30 cellular contexts compared by ENCODE assay signal in genomic region chr6:105170066-105170465, GRCh38. TPM values are rescaled to one million over a fixed set of nuclear protein-coding genes. Genes with fewer than 3 reads are reported as not detected.
DNase-seq lines count a peak whose midpoint lies in the region; ATAC-seq, FAIRE-seq and TF ChIP-seq lines count a peak whose summit lies in the region.
"Had no signal": no experiment of that assay in that cellular context is flagged by ENCODE, and none has a peak within 500 bp of the region (broad histone marks: within the 10 kb centered on the region; RNA-seq: fewer than 3 reads in every experiment).

No MANE protein-coding gene starts in this region.

- H3K9me3 ChIP-seq in astrocyte (ENCODE audit: insufficient read depth, low read depth, low read length) (no peaks in the 10 kb centered on the region), aorta (ENCODE audit: control insufficient read depth, low read length) (no peaks in the 10 kb centered on the region), small intestine (ENCODE audit: control insufficient read depth, low read depth) (no peaks in the 10 kb centered on the region)
- H3K9me3 ChIP-seq: ascending aorta; BLaER1 treated with 17β-estradiol and CSF1 and Interleukin-3, amounts not matched to agents 10 nM and 100 nM; HAP-1; heart left ventricle; right atrium auricular region; upper lobe of right lung had no signal

- peak; percentile 53 for DNase-seq in EH (ENCODE audit: low read depth)
- DNase-seq in HT1080 (ENCODE audit: low read depth) = peak; percentile 31
- DNase-seq in astrocyte (ENCODE audit: low read depth) = peak; percentile 30
- peak; percentile 51 to 72 for DNase-seq in foreskin fibroblast
- DNase-seq in aorta = no peak
- DNase-seq in small intestine = no peak
- DNase-seq in SHP77 treated with DMSO at 0.1 percent for 48 hours (lab: John Stamatoyannopoulos, UW) = no peak
- DNase-seq: activated CD4-positive, alpha-beta T cell treated with anti-CD3 and anti-CD28 coated beads, Interleukin-2, amount 50 U/mL, for 4 hours; dermis blood vessel endothelial cell; DMS79 treated with DMSO at 0.1 percent for 48 hours; heart left ventricle; kidney glomerular epithelial cell; NCI-H1048; NCI-H1694; nephron progenitor cell; stimulated activated CD4-positive, alpha-beta T cell treated with anti-CD3 and anti-CD28 coated beads, Interleukin-12 subunit alpha, Interleukin-12 subunit beta, amount 100 ng/mL, for 4 hours; stimulated activated CD4-positive, alpha-beta T cell treated with anti-CD3 and anti-CD28 coated beads, Interleukin-4, amount 100 ng/mL, for 4 hours; T-helper 1 cell; upper lobe of right lung had no signal

- intact Hi-C loops in aorta (cut with DNase I) = no loop called here

- peaks cover 3% of the 10 kb centered on the region for H4K20me1 ChIP-seq in astrocyte (ENCODE audit: insufficient read depth, low read length)
- H4K20me1 ChIP-seq: BLaER1 treated with 17β-estradiol and CSF1 and Interleukin-3, amounts not matched to agents 10 nM and 100 nM had no signal

- H3K4me3 Mint-ChIP-seq in astrocyte (ENCODE audit: unreplicated experiment) = no peak overlapping the region
- H3K4me3 Mint-ChIP-seq: activated naive CD4-positive, alpha-beta T cell treated with anti-CD3 and anti-CD28 coated beads, Interleukin-2, amount 50 U/mL, for 24 hours; activated T-helper 1 cell treated with anti-CD3 and anti-CD28 coated beads, Interleukin-12 subunit alpha, Interleukin-12 subunit beta, Interleukin-2, Interleukin-4 antibody, amounts not matched to agents 30 ng/mL and 10 ng/mL and 1 ng/mL, durations not matched to agents 14 hours and 24 hours and 36 hours; central memory CD8-positive, alpha-beta T cell; nephron progenitor cell; stimulated activated memory B cell treated with anti-CD40 and anti-IgM and Interleukin-4, amounts not matched to agents 10 μg/mL and 1 μg/mL and 100 μg/mL, for 72 hours had no signal

- H2AFZ ChIP-seq in astrocyte (ENCODE audit: low read depth, low read length) = no peak overlapping the region
- H2AFZ ChIP-seq: parathyroid adenoma had no signal

- no peak overlapping the region for H3K27ac Mint-ChIP-seq in astrocyte (ENCODE audit: unreplicated experiment)
- H3K27ac Mint-ChIP-seq: activated naive CD4-positive, alpha-beta T cell treated with anti-CD3 and anti-CD28 coated beads, Interleukin-2, amount 50 U/mL, for 24 hours; activated T-helper 1 cell treated with anti-CD3 and anti-CD28 coated beads, Interleukin-12 subunit alpha, Interleukin-12 subunit beta, Interleukin-2, Interleukin-4 antibody, amounts not matched to agents 30 ng/mL and 10 ng/mL and 1 ng/mL, durations not matched to agents 14 hours and 24 hours and 36 hours; nephron progenitor cell; stimulated activated memory B cell treated with anti-CD40 and anti-IgM and Interleukin-4, amounts not matched to agents 10 μg/mL and 1 μg/mL and 100 μg/mL, for 72 hours had no signal

- peaks cover 9% of the 10 kb centered on the region for H3K4me1 Mint-ChIP-seq in astrocyte (ENCODE audit: low read depth, unreplicated experiment)
- H3K4me1 Mint-ChIP-seq: activated naive CD4-positive, alpha-beta T cell treated with anti-CD3 and anti-CD28 coated beads, Interleukin-2, amount 50 U/mL, for 24 hours; central memory CD8-positive, alpha-beta T cell; nephron progenitor cell; stimulated activated memory B cell treated with anti-CD40 and anti-IgM and Interleukin-4, amounts not matched to agents 10 μg/mL and 1 μg/mL and 100 μg/mL, for 72 hours had no signal

- H3K4me2 ChIP-seq in astrocyte (ENCODE audit: low read length) = no peak overlapping the region
- H3K4me2 ChIP-seq: BLaER1 treated with 17β-estradiol and CSF1 and Interleukin-3, amounts not matched to agents 10 nM and 100 nM had no signal

- no peaks in the 10 kb centered on the region for H3K9me3 Mint-ChIP-seq in astrocyte (ENCODE audit: unreplicated experiment)
- H3K9me3 Mint-ChIP-seq: activated naive CD4-positive, alpha-beta T cell treated with anti-CD3 and anti-CD28 coated beads, Interleukin-2, amount 50 U/mL, for 24 hours; activated T-helper 1 cell treated with anti-CD3 and anti-CD28 coated beads, Interleukin-12 subunit alpha, Interleukin-12 subunit beta, Interleukin-2, Interleukin-4 antibody, amounts not matched to agents 30 ng/mL and 10 ng/mL and 1 ng/mL, durations not matched to agents 14 hours and 24 hours and 36 hours; central memory CD8-positive, alpha-beta T cell; nephron progenitor cell; stimulated activated memory B cell treated with anti-CD40 and anti-IgM and Interleukin-4, amounts not matched to agents 10 μg/mL and 1 μg/mL and 100 μg/mL, for 72 hours had no signal

- peak; percentile 72 for FAIRE-seq in astrocyte (lab: Jason Lieb, UNC)
- FAIRE-seq in small intestine (lab: Jason Lieb, UNC) = no peak
- FAIRE-seq: GM18507 had no signal

- WGBS in aorta, 2 donors = 0% methylated on average over 1 of the region's 1 CpG
- WGBS in small intestine, 3 donors = 0 to 22% (median 0%) methylated on average over 1 of the region's 1 CpG

- H3K36me3 Mint-ChIP-seq in astrocyte (ENCODE audit: low read depth, unreplicated experiment) = no peaks in the 10 kb centered on the region
- H3K36me3 Mint-ChIP-seq: activated naive CD4-positive, alpha-beta T cell treated with anti-CD3 and anti-CD28 coated beads, Interleukin-2, amount 50 U/mL, for 24 hours; stimulated activated memory B cell treated with anti-CD40 and anti-IgM and Interleukin-4, amounts not matched to agents 10 μg/mL and 1 μg/mL and 100 μg/mL, for 72 hours had no signal

- no peak for ATAC-seq in aorta (ENCODE audit: low FRiP score)
- no peak for ATAC-seq in HG03025 (IDR thresholded peaks at IDR 0.05; ENCODE audit: low FRiP score, unreplicated experiment)
- ATAC-seq: heart left ventricle; stimulated activated memory B cell treated with anti-CD40 and anti-IgM and Interleukin-4, amounts not matched to agents 10 μg/mL and 1 μg/mL and 100 μg/mL, for 72 hours; upper lobe of right lung had no signal

- H3K4me1 ChIP-seq in astrocyte (ENCODE audit: insufficient read depth, low read length) (no peaks in the 10 kb centered on the region), aorta (ENCODE audit: control insufficient read depth in 1 of 2, insufficient read depth in 2 of 2, low read length in 2 of 2) (no peaks in the 10 kb centered on the region), small intestine (ENCODE audit: control insufficient read depth in 2 of 2, insufficient read depth in 1 of 2, low read depth in 1 of 2, low read length in 1 of 2) (no peaks in the 10 kb centered on the region)
- H3K4me1 ChIP-seq: ascending aorta, HAP-1, parathyroid adenoma, upper lobe of right lung had no signal

- H3K36me3 ChIP-seq in astrocyte (ENCODE audit: insufficient read depth, low read length) (no peaks in the 10 kb centered on the region), aorta (ENCODE audit: control insufficient read depth in 1 of 2, insufficient read depth in 2 of 2, low read length in 1 of 2) (no peaks in the 10 kb centered on the region), small intestine (ENCODE audit: control insufficient read depth in 2 of 2, insufficient read depth in 2 of 2, low read length in 2 of 2) (no peaks in the 10 kb centered on the region)
- H3K36me3 ChIP-seq: ascending aorta; BLaER1 treated with 17β-estradiol and CSF1 and Interleukin-3, amounts not matched to agents 10 nM and 100 nM; HAP-1; heart left ventricle; right atrium auricular region; upper lobe of right lung had no signal

- no peaks in the 10 kb centered on the region for H3K27me3 ChIP-seq in astrocyte (ENCODE audit: insufficient read depth, low read length)
- H3K27me3 ChIP-seq in aorta (ENCODE audit: control insufficient read depth in 1 of 2, insufficient read depth in 2 of 2, low read length in 1 of 2) = no peaks in the 10 kb centered on the region
- H3K27me3 ChIP-seq in small intestine (ENCODE audit: control insufficient read depth in 2 of 2, insufficient read depth in 2 of 2, low read length in 2 of 2) = no peaks in the 10 kb centered on the region
- H3K27me3 ChIP-seq: ascending aorta; BLaER1 treated with 17β-estradiol and CSF1 and Interleukin-3, amounts not matched to agents 10 nM and 100 nM; heart left ventricle; right atrium auricular region; upper lobe of right lung had no signal

- TF ChIP-seq CTCF in astrocyte (IDR thresholded peaks at IDR 0.05; ENCODE audit: insufficient read depth, low read depth, low read length) (no peak), foreskin fibroblast (IDR thresholded peaks at IDR 0.05; ENCODE audit: low read depth, low read length) (no peak)

- H3K79me2 ChIP-seq in astrocyte (ENCODE audit: insufficient read depth, low read length) = no peaks in the 10 kb centered on the region
- H3K79me2 ChIP-seq: parathyroid adenoma had no signal

- H3K9ac ChIP-seq in astrocyte (ENCODE audit: low read length) = no peak overlapping the region
- H3K9ac ChIP-seq: BLaER1 treated with 17β-estradiol and CSF1 and Interleukin-3, amounts not matched to agents 10 nM and 100 nM; parathyroid adenoma had no signal

- H3K4me3 ChIP-seq in astrocyte (ENCODE audit: insufficient read depth, low read depth, low read length) (no peak overlapping the region), foreskin fibroblast (ENCODE audit: low read depth in 1 of 2, low read length in 2 of 2) (no peak overlapping the region), aorta (ENCODE audit: low read length in 2 of 2) (no peak overlapping the region), small intestine (ENCODE audit: low read depth in 1 of 2, low read length in 2 of 2) (no peak overlapping the region)
- H3K4me3 ChIP-seq: ascending aorta; BLaER1 treated with 17β-estradiol and CSF1 and Interleukin-3, amounts not matched to agents 10 nM and 100 nM; HAP-1; heart left ventricle; right atrium auricular region; upper lobe of right lung had no signal

- no peaks in the 10 kb centered on the region for H3K27me3 Mint-ChIP-seq in astrocyte (ENCODE audit: low read depth, unreplicated experiment)

- H3K27ac ChIP-seq in astrocyte (ENCODE audit: low read depth, low read length) (no peak overlapping the region), aorta (ENCODE audit: low read depth in 1 of 2, low read length in 2 of 2) (no peak overlapping the region), small intestine (ENCODE audit: low read depth in 1 of 2, low read length in 1 of 2) (no peak overlapping the region)
- H3K27ac ChIP-seq: ascending aorta; BLaER1 treated with 17β-estradiol and CSF1 and Interleukin-3, amounts not matched to agents 10 nM and 100 nM; heart left ventricle; parathyroid adenoma; upper lobe of right lung had no signal

RNA-seq across cellular contexts. Expression of gene POPDC3, which starts 9.7 kb away (rescaled TPM):
- 56.8 and 70.5 TPM in 2 replicates for total RNA-seq in HT1080 (2014; rRNA removed; shearing (Covaris generic))
- polyA plus RNA-seq in HT1080 (2015; cell fraction: cytosol; rRNA removed) = 58.4 and 61.4 TPM in 2 replicates
- polyA plus RNA-seq in HT1080 (2015; cell fraction: nucleus; rRNA removed) = 21.7 and 23.2 TPM in 2 replicates
- 8.6 and 9.1 TPM in 2 replicates for total RNA-seq in astrocyte
- total RNA-seq in aorta = not detected
- under 1 TPM in 1 of 2 donors, not detected in 1; 0.38 TPM for polyA plus RNA-seq in aorta
- polyA plus RNA-seq in small intestine = under 1 TPM in 2 of 3 donors, not detected in 1; 0.24 to 0.54 TPM
- total RNA-seq: activated T-helper 1 cell treated with anti-CD3 and anti-CD28 coated beads, Interleukin-12 subunit alpha, Interleukin-12 subunit beta, Interleukin-2, Interleukin-4 antibody, amounts not matched to agents 30 ng/mL and 10 ng/mL and 1 ng/mL, durations not matched to agents 14 hours and 24 hours and 36 hours; ascending aorta had no signal

Comparison
In these comparisons a context has a peak if more than half of its experiments do, and no peak if none do; other contexts are left out.
1. DNase-seq: peak in EH (single experiment), HT1080 (single experiment), astrocyte (single experiment) and foreskin fibroblast (2 of 2); none in aorta (0 of 2), small intestine (single experiment) and SHP77 treated with DMSO at 0.1 percent for 48 hours (single experiment).